14 cellular contexts compared by ENCODE assay signal in the genomic region with DNA sequence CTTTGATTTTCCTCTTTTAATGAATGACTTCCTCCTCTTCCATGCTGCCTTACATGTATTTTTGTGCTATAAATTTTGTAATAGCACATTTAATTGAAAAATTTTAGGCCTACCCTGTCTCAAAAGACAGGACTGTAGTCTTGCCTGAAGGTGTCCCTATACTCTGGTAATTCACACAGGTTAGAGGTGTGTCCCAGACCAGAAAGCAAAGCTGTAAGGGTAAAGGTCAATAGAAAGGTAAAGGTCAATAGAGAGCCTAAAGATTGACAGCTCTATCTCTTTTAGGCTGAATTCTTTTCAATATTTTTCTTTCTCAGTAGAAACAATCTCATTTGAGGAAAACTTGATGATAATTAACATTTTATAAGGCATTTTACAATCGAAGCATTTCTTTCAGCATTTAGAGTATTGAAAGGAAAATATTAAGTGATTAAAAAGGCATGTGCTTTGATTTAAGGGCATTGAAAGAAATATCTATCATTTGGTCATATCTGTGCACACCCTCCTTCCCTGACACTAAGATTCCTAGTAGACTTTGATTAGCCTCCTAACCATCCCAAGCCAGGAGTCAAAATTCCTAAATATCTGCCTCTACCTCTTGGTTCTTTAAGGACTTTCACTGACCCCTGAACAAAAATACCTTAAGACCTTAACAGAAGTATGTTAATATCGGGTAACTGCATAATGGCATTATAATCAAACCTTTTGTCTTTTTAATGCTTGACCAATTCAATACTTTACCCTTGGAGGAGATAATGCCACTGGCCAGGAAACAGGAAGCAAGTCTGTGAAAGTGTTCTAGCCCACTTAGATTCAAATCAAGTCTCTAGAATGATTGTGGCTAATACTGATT.
"Had no signal": no experiment of that assay in that cellular context is flagged by ENCODE, and none has a peak within 500 bp of the region (broad histone marks: within the 10 kb centered on the region; RNA-seq: fewer than 3 reads in every experiment).

No MANE protein-coding gene starts in this region.

- H3K4me3 Mint-ChIP-seq: activated CD4-positive, alpha-beta T cell treated with anti-CD3 and anti-CD28 coated beads for 36 hours; activated naive CD8-positive, alpha-beta T cell treated with anti-CD3 and anti-CD28 coated beads for 36 hours; activated T-helper 1 cell treated with anti-CD3 and anti-CD28 coated beads, Interleukin-12 subunit alpha, Interleukin-12 subunit beta, Interleukin-2, Interleukin-4 antibody, amounts not matched to agents 30 ng/mL and 10 ng/mL and 1 ng/mL, durations not matched to agents 14 hours and 24 hours and 36 hours; nephron progenitor cell had no signal

- H3K9me3 ChIP-seq: stomach, vagina had no signal

- H3K27ac ChIP-seq: epithelial cell of prostate, stomach, vagina had no signal

- H3K4me1 ChIP-seq: stomach, vagina had no signal

- H3K36me3 ChIP-seq: stomach, vagina had no signal

- H3K27me3 Mint-ChIP-seq: activated CD4-positive, alpha-beta T cell treated with anti-CD3 and anti-CD28 coated beads for 36 hours; activated naive CD8-positive, alpha-beta T cell treated with anti-CD3 and anti-CD28 coated beads for 36 hours had no signal

- H3K4me1 Mint-ChIP-seq: activated CD4-positive, alpha-beta T cell treated with anti-CD3 and anti-CD28 coated beads for 36 hours; activated naive CD8-positive, alpha-beta T cell treated with anti-CD3 and anti-CD28 coated beads for 36 hours; nephron progenitor cell had no signal

- DNase-seq: activated CD4-positive, alpha-beta T cell treated with anti-CD3 and anti-CD28 coated beads for 36 hours; activated CD4-positive, alpha-beta T cell treated with anti-CD3 and anti-CD28 coated beads, Interleukin-2, amount 50 U/mL, for 48 hours; activated naive CD8-positive, alpha-beta T cell treated with anti-CD3 and anti-CD28 coated beads for 36 hours; amniotic stem cell; foreskin fibroblast; left colon; nephron progenitor cell; occipital lobe; stomach; SW 1271; trophoblast cell had no signal

- H3K27ac Mint-ChIP-seq: activated CD4-positive, alpha-beta T cell treated with anti-CD3 and anti-CD28 coated beads for 36 hours; activated naive CD8-positive, alpha-beta T cell treated with anti-CD3 and anti-CD28 coated beads for 36 hours; activated T-helper 1 cell treated with anti-CD3 and anti-CD28 coated beads, Interleukin-12 subunit alpha, Interleukin-12 subunit beta, Interleukin-2, Interleukin-4 antibody, amounts not matched to agents 30 ng/mL and 10 ng/mL and 1 ng/mL, durations not matched to agents 14 hours and 24 hours and 36 hours; nephron progenitor cell had no signal

- H3K9me3 Mint-ChIP-seq: activated naive CD8-positive, alpha-beta T cell treated with anti-CD3 and anti-CD28 coated beads for 36 hours; activated T-helper 1 cell treated with anti-CD3 and anti-CD28 coated beads, Interleukin-12 subunit alpha, Interleukin-12 subunit beta, Interleukin-2, Interleukin-4 antibody, amounts not matched to agents 30 ng/mL and 10 ng/mL and 1 ng/mL, durations not matched to agents 14 hours and 24 hours and 36 hours; nephron progenitor cell had no signal

- H3K27me3 ChIP-seq: stomach, vagina had no signal

- H3K36me3 Mint-ChIP-seq: activated naive CD8-positive, alpha-beta T cell treated with anti-CD3 and anti-CD28 coated beads for 36 hours had no signal

- H3K4me3 ChIP-seq: stomach, vagina had no signal
